Comparison of ENCODE assay signal across 13 cellular contexts in genomic region chr7:30556854-30557644, GRCh38. TPM values are rescaled to one million over a fixed set of nuclear protein-coding genes. Genes with fewer than 3 reads are reported as not detected.
A peak's percentile ranks its signal among the peaks of the same experiment; 100 is the strongest.
DNase-seq lines count a peak whose midpoint lies in the region; ATAC-seq and TF ChIP-seq lines count a peak whose summit lies in the region.
"Had no signal": no experiment of that assay in that cellular context is flagged by ENCODE, and none has a peak within 500 bp of the region (broad histone marks: within the 10 kb centered on the region; RNA-seq: fewer than 3 reads in every experiment).

No MANE protein-coding gene starts in this region.

- H3K27me3 ChIP-seq in H9 (ENCODE audit: insufficient read depth, low read length), result no peaks in the 10 kb centered on the region

- H3K36me3 Mint-ChIP-seq in H9 (ENCODE audit: insufficient read depth in 1 of 3, low read depth in 3 of 3), result no peaks in the 10 kb centered on the region; a peak in 2 of 7 replicates
- H3K36me3 Mint-ChIP-seq in chondrocyte (ENCODE audit: low read depth), result peaks cover 2% of the 10 kb centered on the region

- H3K4me3 Mint-ChIP-seq in H9 (no peak overlapping the region), chondrocyte (ENCODE audit: unreplicated experiment) (no peak overlapping the region)
- H3K4me3 Mint-ChIP-seq: activated naive CD8-positive, alpha-beta T cell treated with anti-CD3 and anti-CD28 coated beads for 36 hours; stimulated activated naive CD8-positive, alpha-beta T cell treated with anti-CD3 and anti-CD28 coated beads, Interleukin-15, Interleukin-2, amounts not matched to agents 100 ng/mL and 50 ng/mL, for 24 hours had no signal

- no peak overlapping the region for H3T11ph ChIP-seq in H9 (ENCODE audit: low read length)

- no peak overlapping the region for H2BK5ac ChIP-seq in H9 (ENCODE audit: insufficient read length, low read length)

- H3K9me3 ChIP-seq in H9 (ENCODE audit: control insufficient read depth, low read depth, low read length), result no peaks in the 10 kb centered on the region

- no peak overlapping the region for H2BK12ac ChIP-seq in H9 (ENCODE audit: insufficient read length, low read depth, low read length)

- ATAC-seq in HG02759 (IDR thresholded peaks at IDR 0.05; ENCODE audit: unreplicated experiment) (no peak), HG03460 (IDR thresholded peaks at IDR 0.05; ENCODE audit: unreplicated experiment) (no peak), sciatic nerve (no peak)
- ATAC-seq: Panc1 had no signal

- H3K4me1 Mint-ChIP-seq in H9, result 0 out of 4 replicates have a peak, but pooled peaks cover 0 to 2% of the 10 kb centered on the region in 2 experiments
- peaks cover 9% of the 10 kb centered on the region for H3K4me1 Mint-ChIP-seq in chondrocyte (ENCODE audit: low read depth)
- H3K4me1 Mint-ChIP-seq: activated naive CD8-positive, alpha-beta T cell treated with anti-CD3 and anti-CD28 coated beads for 36 hours had no signal

- H4K8ac ChIP-seq in H9 (replicated peaks; ENCODE audit: insufficient read length, low read depth, low read length), result no peak overlapping the region

- H3K27me3 Mint-ChIP-seq in H9 (ENCODE audit: low read depth) (peaks cover 1% of the 10 kb centered on the region; the same call in 1 of the 2 replicates), chondrocyte (ENCODE audit: low read depth) (no peaks in the 10 kb centered on the region)
- H3K27me3 Mint-ChIP-seq: activated naive CD8-positive, alpha-beta T cell treated with anti-CD3 and anti-CD28 coated beads for 36 hours; stimulated activated naive CD8-positive, alpha-beta T cell treated with anti-CD3 and anti-CD28 coated beads, Interleukin-15, Interleukin-2, amounts not matched to agents 100 ng/mL and 50 ng/mL, for 24 hours had no signal

- no peak overlapping the region for H2BK15ac ChIP-seq in H9 (ENCODE audit: low read depth, low read length)

- TF ChIP-seq CTCF in H9 (conservative IDR thresholded peaks at IDR 0.05), result no peak
- TF ChIP-seq CTCF in chondrocyte (IDR thresholded peaks at IDR 0.05), result no peak

- H2AK5ac ChIP-seq in H9 (ENCODE audit: insufficient read length, low read length), result no peak overlapping the region

- H2BK120ac ChIP-seq in H9 (ENCODE audit: low read depth, low read length, poor library complexity, severe bottlenecking), result no peak overlapping the region

- peak; percentile 60 for DNase-seq in H9
- DNase-seq in NCI-H226, result peak; percentile 82
- peak in 22 of 61 donors; percentile 4 to 97 (median 22) for DNase-seq in caudate nucleus (lab: John Stamatoyannopoulos, UW)
- DNase-seq in medulla oblongata (ENCODE audit: extremely low spot score), result peak; percentile 52
- DNase-seq in chondrocyte (ENCODE audit: low spot score), result no peak
- no peak for DNase-seq in sciatic nerve (ENCODE audit: low spot score)
- DNase-seq: activated CD4-positive, alpha-beta T cell treated with anti-CD3 and anti-CD28 coated beads for 1 hour; activated naive CD8-positive, alpha-beta T cell treated with anti-CD3 and anti-CD28 coated beads for 36 hours; Calu3 had no signal

- H2AFZ ChIP-seq in H9 (ENCODE audit: low read length), result no peak overlapping the region

- no peak overlapping the region for H4K91ac ChIP-seq in H9 (ENCODE audit: insufficient read length, low read depth, low read length)

- no peaks in the 10 kb centered on the region for H4K20me1 ChIP-seq in H9 (ENCODE audit: control insufficient read depth, insufficient read depth, insufficient read length)

- H3K27ac Mint-ChIP-seq in H9 (no peak overlapping the region), chondrocyte (ENCODE audit: unreplicated experiment) (no peak overlapping the region)
- H3K27ac Mint-ChIP-seq: activated naive CD8-positive, alpha-beta T cell treated with anti-CD3 and anti-CD28 coated beads for 36 hours; stimulated activated naive CD8-positive, alpha-beta T cell treated with anti-CD3 and anti-CD28 coated beads, Interleukin-15, Interleukin-2, amounts not matched to agents 100 ng/mL and 50 ng/mL, for 24 hours had no signal

- no peak overlapping the region for H4K5ac ChIP-seq in H9 (ENCODE audit: insufficient read length, low read depth, low read length)

- peak overlapping the region; percentile 20 for H3K18ac ChIP-seq in H9 (ENCODE audit: insufficient read length, low read depth, low read length)

- WGBS in H9 (ENCODE audit: extremely low coverage, insufficient read length, low lambda C conversion rate), result no CpG with 5 or more reads among the region's 6 CpGs

- no peaks in the 10 kb centered on the region for H3K79me1 ChIP-seq in H9 (ENCODE audit: insufficient read depth, low read depth, low read length, poor library complexity, severe bottlenecking)

- no peaks in the 10 kb centered on the region for H3K23me2 ChIP-seq in H9 (ENCODE audit: insufficient read length, low read depth, low read length, poor library complexity, severe bottlenecking)

- H3K14ac ChIP-seq in H9 (ENCODE audit: insufficient read depth, low read length), result no peak overlapping the region

- intact Hi-C loops in sciatic nerve (cut with DNase I), result no loop called here

- no peak overlapping the region for H3K9ac ChIP-seq in H9 (ENCODE audit: extremely low read depth, insufficient read length, low read length)

- H3K27ac ChIP-seq in H9 (ENCODE audit: insufficient read length, low read depth, low read length) (no peak overlapping the region), caudate nucleus (ENCODE audit: low read depth, low read length) (peak overlapping the region; percentile 68)

- no peaks in the 10 kb centered on the region for H3K4me1 ChIP-seq in H9 (ENCODE audit: insufficient read depth, low read length)

- H3K56ac ChIP-seq in H9 (ENCODE audit: insufficient read length, low read depth, low read length), result no peak overlapping the region

- H3K9me3 Mint-ChIP-seq in H9 (peaks cover 0 to 2% of the 10 kb centered on the region in 2 experiments; a peak in 3 of 5 replicates), chondrocyte (ENCODE audit: low read depth) (no peaks in the 10 kb centered on the region)
- H3K9me3 Mint-ChIP-seq: activated naive CD8-positive, alpha-beta T cell treated with anti-CD3 and anti-CD28 coated beads for 36 hours; stimulated activated naive CD8-positive, alpha-beta T cell treated with anti-CD3 and anti-CD28 coated beads, Interleukin-15, Interleukin-2, amounts not matched to agents 100 ng/mL and 50 ng/mL, for 24 hours had no signal

- no peak overlapping the region for H3K23ac ChIP-seq in H9 (ENCODE audit: insufficient read length, low read depth, low read length)

- H3K4me2 ChIP-seq in H9 (ENCODE audit: insufficient read depth, insufficient read length, low read length), result no peak overlapping the region

- no peak overlapping the region for H2BK20ac ChIP-seq in H9 (ENCODE audit: low read depth, low read length, poor library complexity, severe bottlenecking)

- no peaks in the 10 kb centered on the region for H3K79me2 ChIP-seq in H9 (ENCODE audit: insufficient read depth, low read length)

- no peak overlapping the region for H3K4ac ChIP-seq in H9 (ENCODE audit: low read depth, low read length)

RNA-seq across cellular contexts. Expression of gene GARS1, which starts 37.6 kb away (rescaled TPM):
- total RNA-seq in H9 (2021), result 234 and 239 TPM in 2 replicates
- total RNA-seq in chondrocyte, result 224 to 583 TPM (median 581 TPM) in 3 replicates
- total RNA-seq in sciatic nerve, result 51.4 TPM

RNA-seq across cellular contexts. Expression of gene GGCT, which starts 52.4 kb away (rescaled TPM):
- total RNA-seq in H9 (2021) (84.9 and 85.0 TPM in 2 replicates), chondrocyte (24.4 to 31.5 TPM (median 25.6 TPM) in 3 replicates), sciatic nerve (21.4 TPM)

Comparison
In these comparisons a context has a peak if more than half of its experiments do, and no peak if none do; other contexts are left out.
1. DNase-seq: peak in H9 (single experiment), NCI-H226 (single experiment) and medulla oblongata (single experiment); none in chondrocyte (single experiment) and sciatic nerve (single experiment).